Comparison of ENCODE assay signal across 17 cellular contexts in genomic region chr6:36793913-36794703, GRCh38. TPM values are rescaled to one million over a fixed set of nuclear protein-coding genes. Genes with fewer than 3 reads are reported as not detected.
DNase-seq lines count a peak whose midpoint lies in the region; ATAC-seq and TF ChIP-seq lines count a peak whose summit lies in the region.
"Had no signal": no experiment of that assay in that cellular context is flagged by ENCODE, and none has a peak within 500 bp of the region (broad histone marks: within the 10 kb centered on the region; RNA-seq: fewer than 3 reads in every experiment).

No MANE protein-coding gene starts in this region.

- no peak overlapping the region for H3K27ac Mint-ChIP-seq in endodermal cell
- H3K27ac Mint-ChIP-seq in CD14-positive monocyte, result no peak overlapping the region
- H3K27ac Mint-ChIP-seq: activated naive CD4-positive, alpha-beta T cell treated with anti-CD3 and anti-CD28 coated beads, Interleukin-2, amount 50 U/mL, for 72 hours had no signal

- peak overlapping the region; percentile 59 for H2BK12ac ChIP-seq in neuronal stem cell (ENCODE audit: low read length)

- H3K4me1 ChIP-seq in endodermal cell (ENCODE audit: control insufficient read depth, insufficient read depth, low read length), result peaks cover 6% of the 10 kb centered on the region
- peaks cover 18 to 20% of the 10 kb centered on the region in 2 donors for H3K4me1 ChIP-seq in neuronal stem cell (ENCODE audit: control insufficient read depth in 2 of 2, insufficient read depth in 1 of 2, low read depth in 1 of 2, low read length in 2 of 2)
- no peaks in the 10 kb centered on the region for H3K4me1 ChIP-seq in adrenal gland (replicated peaks in 1 of 2)

- H3K4me1 Mint-ChIP-seq in endodermal cell, result peaks cover 8% of the 10 kb centered on the region
- no peaks in the 10 kb centered on the region for H3K4me1 Mint-ChIP-seq in CD14-positive monocyte
- H3K4me1 Mint-ChIP-seq: central memory CD8-positive, alpha-beta T cell had no signal

- H3K4me3 ChIP-seq in endodermal cell (ENCODE audit: low read length) (no peak overlapping the region), neuronal stem cell (ENCODE audit: low read length in 2 of 2) (peak overlapping the region in 1 of 2 donors; percentile 18), adrenal gland (no peak overlapping the region)
- H3K4me3 ChIP-seq: suprapubic skin had no signal

- no peaks in the 10 kb centered on the region for H3K36me3 Mint-ChIP-seq in endodermal cell (ENCODE audit: low read depth)
- H3K36me3 Mint-ChIP-seq in CD14-positive monocyte, result no peaks in the 10 kb centered on the region
- H3K36me3 Mint-ChIP-seq: activated naive CD4-positive, alpha-beta T cell treated with anti-CD3 and anti-CD28 coated beads, Interleukin-2, amount 50 U/mL, for 72 hours had no signal

- H2BK5ac ChIP-seq in neuronal stem cell (ENCODE audit: low read length), result peak overlapping the region; percentile 33

- no peak for TF ChIP-seq POLR2A in adrenal gland (IDR thresholded peaks at IDR 0.05)

- ATAC-seq in GM18517 (IDR thresholded peaks at IDR 0.05; ENCODE audit: unreplicated experiment), result no peak
- ATAC-seq: activated naive CD4-positive, alpha-beta T cell treated with anti-CD3 and anti-CD28 coated beads, Interleukin-2, amount 50 U/mL, for 72 hours had no signal

- peak overlapping the region; percentile 38 for H2AK5ac ChIP-seq in neuronal stem cell (ENCODE audit: low read depth, low read length)

- H3K27me3 Mint-ChIP-seq in endodermal cell (ENCODE audit: insufficient read depth) (no peaks in the 10 kb centered on the region), CD14-positive monocyte (ENCODE audit: low read depth in 3 of 3) (peaks cover 8 to 18% (median 16%) of the 10 kb centered on the region in 3 donors)

- H3K79me1 ChIP-seq in neuronal stem cell (ENCODE audit: low read depth, low read length), result no peaks in the 10 kb centered on the region

- H4K8ac ChIP-seq in neuronal stem cell (ENCODE audit: low read depth, low read length), result no peak overlapping the region

- peak overlapping the region; percentile 35 for H4K91ac ChIP-seq in neuronal stem cell (ENCODE audit: low read depth, low read length, poor library complexity)

- TF ChIP-seq CTCF in endodermal cell (conservative IDR thresholded peaks at IDR 0.05) (no peak), CD14-positive monocyte (IDR thresholded peaks at IDR 0.05) (no peak), adrenal gland (IDR thresholded peaks at IDR 0.05) (no peak)

- H3K4me2 ChIP-seq in neuronal stem cell (ENCODE audit: insufficient read depth, low read length, poor library complexity, severe bottlenecking), result peak overlapping the region; percentile 29

- H3K18ac ChIP-seq in neuronal stem cell (ENCODE audit: low read length), result peak overlapping the region; percentile 84

- H3K9me3 ChIP-seq in endodermal cell (ENCODE audit: control insufficient read depth, low read length), result no peaks in the 10 kb centered on the region
- no peaks in the 10 kb centered on the region for H3K9me3 ChIP-seq in neuronal stem cell (replicated peaks in 1 of 2; ENCODE audit: control insufficient read depth in 2 of 2, insufficient read depth in 1 of 2, low read depth in 1 of 2, low read length in 2 of 2)
- no peaks in the 10 kb centered on the region for H3K9me3 ChIP-seq in adrenal gland (replicated peaks in 1 of 3)
- H3K9me3 ChIP-seq: neutrophil, suprapubic skin had no signal

- peak overlapping the region; percentile 20 for H3K4ac ChIP-seq in neuronal stem cell (ENCODE audit: low read length)

- H2BK15ac ChIP-seq in neuronal stem cell (ENCODE audit: low read length), result peak overlapping the region; percentile 56

- peak overlapping the region; percentile 10 for H3K14ac ChIP-seq in neuronal stem cell (ENCODE audit: low read length)

- H3K27me3 ChIP-seq in endodermal cell (ENCODE audit: control insufficient read depth, insufficient read depth, low read length, poor library complexity, severe bottlenecking) (no peaks in the 10 kb centered on the region), neuronal stem cell (ENCODE audit: control insufficient read depth in 3 of 3, insufficient read depth in 3 of 3, low read depth in 1 of 3, low read length in 3 of 3) (peaks cover 0 to 13% (median 0%) of the 10 kb centered on the region in 3 experiments), adrenal gland (no peaks in the 10 kb centered on the region)
- H3K27me3 ChIP-seq: suprapubic skin had no signal

- H3K4me3 Mint-ChIP-seq in endodermal cell, result no peak overlapping the region
- no peak overlapping the region for H3K4me3 Mint-ChIP-seq in CD14-positive monocyte
- H3K4me3 Mint-ChIP-seq: central memory CD8-positive, alpha-beta T cell had no signal

- H3K27ac ChIP-seq in endodermal cell (ENCODE audit: low read depth, low read length), result peak overlapping the region; percentile 54
- no peak overlapping the region for H3K27ac ChIP-seq in neuronal stem cell (replicated peaks; ENCODE audit: low read length)
- no peak overlapping the region for H3K27ac ChIP-seq in adrenal gland
- H3K27ac ChIP-seq: neutrophil, suprapubic skin had no signal

- H3K9ac ChIP-seq in endodermal cell (ENCODE audit: extremely low read depth, low read length, poor library complexity, severe bottlenecking), result no peak overlapping the region
- peak overlapping the region; percentile 47 for H3K9ac ChIP-seq in neuronal stem cell (ENCODE audit: low read depth, low read length, poor library complexity)

- H3K36me3 ChIP-seq in endodermal cell (ENCODE audit: control insufficient read depth, insufficient read depth, low read length) (no peaks in the 10 kb centered on the region), neuronal stem cell (replicated peaks in 1 of 2; ENCODE audit: control insufficient read depth in 2 of 2, insufficient read depth in 2 of 2, low read length in 2 of 2) (no peaks in the 10 kb centered on the region), adrenal gland (replicated peaks in 1 of 2) (no peaks in the 10 kb centered on the region)
- H3K36me3 ChIP-seq: neutrophil, suprapubic skin had no signal

- intact Hi-C loops in CD14-positive monocyte (cut with micrococcal nuclease), result no loop called here
- intact Hi-C loops in adrenal gland (cut with DNase I), result no loop called here

- H3K9me3 Mint-ChIP-seq in endodermal cell (no peaks in the 10 kb centered on the region), CD14-positive monocyte (no peaks in the 10 kb centered on the region)
- H3K9me3 Mint-ChIP-seq: activated naive CD4-positive, alpha-beta T cell treated with anti-CD3 and anti-CD28 coated beads, Interleukin-2, amount 50 U/mL, for 72 hours; central memory CD8-positive, alpha-beta T cell had no signal

- 70 to 73% methylated on average over 12 to 18 of the region's 19 CpGs for WGBS in endodermal cell (ENCODE audit: insufficient coverage in 1 of 2, insufficient read length in 1 of 2), 2 experiments
- WGBS in neuronal stem cell (ENCODE audit: extremely low coverage in 2 of 2, insufficient read length in 2 of 2, insufficient replicate concordance in 1 of 2), 2 donors, result no CpG with 5 or more reads among the region's 19 CpGs
- WGBS in adrenal gland, 4 donors, result 63 to 77% (median 70%) methylated on average over 16 to 19 of the region's 19 CpGs

- DNase-seq in DMS 273 treated with DMSO at 0.1 percent for 48 hours (lab: John Stamatoyannopoulos, UW), result peak; percentile 54
- peak; percentile 55 for DNase-seq in NCI-H524 treated with DMSO at 0.1 percent for 48 hours (lab: John Stamatoyannopoulos, UW)
- no peak for DNase-seq in endodermal cell
- DNase-seq in neuronal stem cell (ENCODE audit: low spot score), result peak; percentile 32
- DNase-seq in NCI-H1417 treated with DMSO at 0.1 percent for 48 hours (lab: John Stamatoyannopoulos, UW), result no peak
- DNase-seq in CD14-positive monocyte (ENCODE audit: low spot score), result no peak
- DNase-seq in adrenal gland, result no peak
- DNase-seq: activated CD4-positive, CD25-positive, alpha-beta regulatory T cell; Calu3; NCI-H1092; NCI-H226; stimulated activated CD4-positive, alpha-beta T cell treated with anti-CD3 and anti-CD28 coated beads, Interleukin-12 subunit alpha, Interleukin-12 subunit beta, amount 100 ng/mL, for 4 hours had no signal

- H2BK120ac ChIP-seq in neuronal stem cell (ENCODE audit: low read depth, low read length), result peak overlapping the region; percentile 74

- H2AFZ ChIP-seq in neuronal stem cell (ENCODE audit: low read length), result peak overlapping the region; percentile 89

- no peak overlapping the region for H3K23ac ChIP-seq in neuronal stem cell (ENCODE audit: low read depth, low read length, poor library complexity)

RNA-seq across cellular contexts. Expression of gene CPNE5, which starts 45.1 kb away (rescaled TPM):
- total RNA-seq in endodermal cell (under 1 TPM; 0.26 to 0.42 TPM), adrenal gland (1 to 10 TPM in 4 of 8 donors, under 1 TPM in 3, not detected in 1; 0.26 to 3.5 (median 1.3) TPM)
- 1.4 TPM for polyA plus RNA-seq in endodermal cell (2013, experiment 1 of 2)
- polyA plus RNA-seq in endodermal cell (2013, experiment 2 of 2), result 1.6 TPM
- polyA plus RNA-seq in neuronal stem cell (2013, experiment 1 of 2), result 1.1 TPM
- 1.3 TPM for polyA plus RNA-seq in neuronal stem cell (2013, experiment 2 of 2)
- polyA plus RNA-seq in CD14-positive monocyte (under 1 TPM; 0.47 to 0.82 TPM), adrenal gland (1 to 10 TPM in 2 of 3 donors, under 1 TPM in 1; 0.71 to 2.2 (median 1.1) TPM)
- total RNA-seq: Calu3 had no signal

Comparison
In these comparisons a context has a peak if more than half of its experiments do, and no peak if none do; other contexts are left out.
1. DNase-seq: peak in DMS 273 treated with DMSO at 0.1 percent for 48 hours (single experiment), NCI-H524 treated with DMSO at 0.1 percent for 48 hours (single experiment) and neuronal stem cell (single experiment); none in endodermal cell (single experiment), NCI-H1417 treated with DMSO at 0.1 percent for 48 hours (single experiment), CD14-positive monocyte (single experiment) and adrenal gland (0 of 7).